Comparison of ENCODE assay signal across 19 cellular contexts in genomic region chr9:126050605-126050990, GRCh38.
DNase-seq lines count a peak whose midpoint lies in the region; ATAC-seq, FAIRE-seq and TF ChIP-seq lines count a peak whose summit lies in the region.
"Had no signal": no experiment of that assay in that cellular context is flagged by ENCODE, and none has a peak within 500 bp of the region (broad histone marks: within the 10 kb centered on the region; RNA-seq: fewer than 3 reads in every experiment).

No MANE protein-coding gene starts in this region.

- TF ChIP-seq POLR2A in heart left ventricle (IDR thresholded peaks at IDR 0.05) (no peak), K562 (conservative IDR thresholded peaks at IDR 0.05) (no peak), HepG2 (IDR thresholded peaks at IDR 0.05; ENCODE audit: insufficient read depth in 1 of 2, low read depth in 2 of 2, low read length in 2 of 2) (no peak), spleen (IDR thresholded peaks at IDR 0.05) (no peak)

- peaks cover 0 to 11% (median 4%) of the 10 kb centered on the region in 12 donors for H3K9me3 ChIP-seq in heart left ventricle
- no peaks in the 10 kb centered on the region for H3K9me3 ChIP-seq in K562 (replicated peaks; ENCODE audit: control insufficient read depth, insufficient read depth, low read depth, low read length)
- peaks cover 7% of the 10 kb centered on the region; the same call in 1 of the 2 replicates for H3K9me3 ChIP-seq in HepG2 (ENCODE audit: low read length)
- H3K9me3 ChIP-seq in spleen: peaks cover 0 to 14% (median 9%) of the 10 kb centered on the region in 8 donors

- POLR2A ChIA-PET in K562 (lab: Yijun Ruan, JAX) (no interaction called here), HepG2 (lab: Yijun Ruan, JAX) (no interaction called here)

- peaks cover 0 to 41% (median 3%) of the 10 kb centered on the region in 9 donors for H3K27me3 ChIP-seq in heart left ventricle
- peaks cover 2 to 44% of the 10 kb centered on the region in 2 experiments; a peak in 3 of 5 replicates for H3K27me3 ChIP-seq in K562 (ENCODE audit: control insufficient read depth in 2 of 2, insufficient read depth in 2 of 2, low read length in 2 of 2)
- H3K27me3 ChIP-seq in HepG2 (ENCODE audit: control insufficient read depth in 1 of 2, insufficient read depth in 2 of 2, low read length in 2 of 2): peaks cover 4 to 5% of the 10 kb centered on the region in 2 experiments; a peak in 1 of 5 replicates
- H3K27me3 ChIP-seq in spleen (replicated peaks in 1 of 7): peaks cover 0 to 55% (median 5%) of the 10 kb centered on the region in 7 donors
- H3K27me3 ChIP-seq: BLaER1 had no signal

- TF ChIP-seq EP300 in K562 (IDR thresholded peaks at IDR 0.05; ENCODE audit: low read length) (no peak), HepG2 (IDR thresholded peaks at IDR 0.05; ENCODE audit: low read depth in 2 of 2, low read length in 2 of 2) (no peak), HepG2 (CRISPR knock-in tag; IDR thresholded peaks at IDR 0.05; ENCODE audit: borderline replicate concordance) (no peak)

- H2AFZ ChIP-seq in K562 (ENCODE audit: low read depth, low read length): no peak overlapping the region
- no peak overlapping the region for H2AFZ ChIP-seq in HepG2 (ENCODE audit: low read length)
- H2AFZ ChIP-seq: GM23338 had no signal

- no peak for TF ChIP-seq RAD21 in K562 (CRISPR knock-in tag; conservative IDR thresholded peaks at IDR 0.05 in 1 of 2, IDR thresholded peaks at IDR 0.05 in 1 of 2)
- TF ChIP-seq RAD21 in HepG2 (CRISPR knock-in tag; IDR thresholded peaks at IDR 0.05): no peak

- H3K4me3 ChIP-seq in heart left ventricle (no peak overlapping the region), K562 (no peak overlapping the region), HepG2 (replicated peaks in 1 of 3; ENCODE audit: insufficient read depth in 1 of 3, low read depth in 2 of 3, low read length in 3 of 3) (no peak overlapping the region), spleen (no peak overlapping the region)
- H3K4me3 ChIP-seq: BLaER1, GM12878, GM23338 had no signal

- ATAC-seq in left cardiac atrium (no peak), heart left ventricle (no peak), K562 (no peak), HepG2 (no peak), GM19328 (IDR thresholded peaks at IDR 0.05; ENCODE audit: unreplicated experiment) (no peak)
- ATAC-seq: CD8-positive, alpha-beta T cell; GM12878 had no signal

- no peaks in the 10 kb centered on the region for H3K9me1 ChIP-seq in K562 (ENCODE audit: control insufficient read depth, insufficient read depth, low read length)

- TF ChIP-seq CTCF in heart left ventricle (IDR thresholded peaks at IDR 0.05) (no peak), K562 (IDR thresholded peaks at IDR 0.05 in 2 of 3, conservative IDR thresholded peaks at IDR 0.05 in 1 of 3; ENCODE audit: insufficient read depth in 2 of 3, low read depth in 1 of 3, low read length in 3 of 3) (no peak), HepG2 (CRISPR knock-in tag; IDR thresholded peaks at IDR 0.05) (no peak), spleen (IDR thresholded peaks at IDR 0.05 in 8 of 11, conservative IDR thresholded peaks at IDR 0.05 in 3 of 11) (no peak)

- no peak overlapping the region for H3K27ac ChIP-seq in heart left ventricle
- no peak overlapping the region for H3K27ac ChIP-seq in K562 (ENCODE audit: extremely low read depth, low read depth, low read length)
- H3K27ac ChIP-seq in HepG2 (ENCODE audit: extremely low read length, insufficient read depth, low read length): no peak overlapping the region
- H3K27ac ChIP-seq in spleen: no peak overlapping the region
- H3K27ac ChIP-seq: BLaER1, HL-60 had no signal

- FAIRE-seq in K562 (lab: Jason Lieb, UNC): no peak
- FAIRE-seq in HepG2 (lab: Jason Lieb, UNC): no peak
- FAIRE-seq: GM12878 had no signal

- DNase-seq in left cardiac atrium (peak; percentile 14), heart left ventricle (no peak), K562 (ENCODE audit: extremely low read depth in 1 of 4, low spot score in 3 of 4) (no peak), HepG2 (ENCODE audit: low spot score) (no peak), spleen (peak; percentile 37), NCI-H1105 treated with DMSO at 0.1 percent for 48 hours (lab: John Stamatoyannopoulos, UW) (no peak), KG1 (lab: John Stamatoyannopoulos, UW) (no peak)
- DNase-seq: CD8-positive, alpha-beta T cell; DMS 273 treated with DMSO at 0.1 percent for 48 hours; DMS53; DND-41; EL; HFFc6; IMR-90 had no signal

- H3K4me1 ChIP-seq in heart left ventricle (no peaks in the 10 kb centered on the region), K562 (replicated peaks in 1 of 2; ENCODE audit: control insufficient read depth in 2 of 2, insufficient read depth in 2 of 2, low read length in 2 of 2) (peaks cover 0 to 3% of the 10 kb centered on the region in 2 experiments; a peak in 1 of 5 replicates), HepG2 (ENCODE audit: insufficient read depth, low read length) (no peaks in the 10 kb centered on the region), spleen (no peaks in the 10 kb centered on the region)
- H3K4me1 ChIP-seq: BLaER1 had no signal

- H3K9ac ChIP-seq in K562 (ENCODE audit: insufficient read depth in 1 of 2, low read depth in 2 of 2, low read length in 2 of 2) (no peak overlapping the region; a peak in 1 of 4 replicates), HepG2 (ENCODE audit: insufficient read depth, low read depth, low read length) (no peak overlapping the region)
- H3K9ac ChIP-seq: BLaER1 had no signal

- BruUV-seq in K562 (replicated peaks; lab: Mats Ljungman, UMichigan): no TSS peak
- BruUV-seq in HepG2 (replicated peaks; lab: Mats Ljungman, UMichigan): no TSS peak

- intact Hi-C loops in left cardiac atrium (cut with DNase I) (no loop called here), heart left ventricle (cut with DNase I) (no loop called here), K562 (cut with micrococcal nuclease) (no loop called here), HepG2 (cut with micrococcal nuclease; ENCODE audit: unreplicated experiment) (loop anchor here (5.0 kb wide), 1 partner anchor 177 kb away; no protein-coding TSS in a partner anchor), spleen (cut with DNase I; ENCODE audit: low total_unique reads) (no loop called here)

- H3K4me2 ChIP-seq in K562 (ENCODE audit: insufficient read depth, low read length) (no peak overlapping the region), HepG2 (ENCODE audit: low read depth, low read length) (no peak overlapping the region)
- H3K4me2 ChIP-seq: BLaER1, GM23338 had no signal

- CTCF ChIA-PET in K562 (lab: Yijun Ruan, JAX; ENCODE audit: low intra/inter-chr PET ratio): no interaction called here
- CTCF ChIA-PET in HepG2 (lab: Yijun Ruan, JAX; ENCODE audit: low intra/inter-chr PET ratio, low total read pairs): interaction anchor here (1.7 kb wide), 1 partner anchor 178 kb away, joined by 6 read pairs; no protein-coding TSS in a partner anchor

- 71 to 79% (median 77%) methylated on average over 9 of the region's 9 CpGs for WGBS in heart left ventricle, 4 donors
- 0% methylated on average over 1 of the region's 9 CpGs for WGBS in K562 (ENCODE audit: insufficient coverage, low coverage, missing lambda C conversion rate)
- WGBS in HepG2 (ENCODE audit: low lambda C conversion rate): 41% methylated on average over 5 of the region's 9 CpGs
- WGBS in spleen, 5 donors: 76 to 86% (median 80%) methylated on average over 9 of the region's 9 CpGs

- no peaks in the 10 kb centered on the region for H3K36me3 ChIP-seq in heart left ventricle
- no peaks in the 10 kb centered on the region for H3K36me3 ChIP-seq in K562 (ENCODE audit: control insufficient read depth, insufficient read depth, low read length)
- H3K36me3 ChIP-seq in HepG2 (replicated peaks in 1 of 2; ENCODE audit: control insufficient read depth in 1 of 2, insufficient read depth in 2 of 2, low read length in 2 of 2): no peaks in the 10 kb centered on the region
- no peaks in the 10 kb centered on the region for H3K36me3 ChIP-seq in spleen
- H3K36me3 ChIP-seq: BLaER1 had no signal

- H3K79me2 ChIP-seq in K562 (ENCODE audit: control insufficient read depth, insufficient read depth, low read length) (no peaks in the 10 kb centered on the region), HepG2 (ENCODE audit: insufficient read depth, low read length) (no peaks in the 10 kb centered on the region)

- H4K20me1 ChIP-seq in K562 (replicated peaks; ENCODE audit: control insufficient read depth, insufficient read depth, low read length) (no peaks in the 10 kb centered on the region; the same call in 1 of the 2 replicates), HepG2 (ENCODE audit: insufficient read depth, low read length) (no peaks in the 10 kb centered on the region)
- H4K20me1 ChIP-seq: BLaER1 had no signal

- in situ Hi-C loops in K562 (cut with MboI): no loop called here
- in situ Hi-C loops in HepG2 (cut with HindIII; ENCODE audit: extremely low pct_ligation_motif_present, low pct_unique_long_range_greater_than_20kb): loop anchor here (10.0 kb wide), 1 partner anchor 174 kb away; no protein-coding TSS in a partner anchor

TF ChIP-seq in K562, 482 proteins besides CTCF, POLR2A, EP300 and RAD21 (continues in another document):
- TF ChIP-seq USF2 (CRISPR knock-in tag; IDR thresholded peaks at IDR 0.05): 0 out of 2 replicates have a peak, but pooled peaks have one; percentile 3
- TF ChIP-seq RBM25 (IDR thresholded peaks at IDR 0.05; ENCODE audit: low read depth, low read length, severe bottlenecking): peak; percentile 11
- TF ChIP-seq MYBL2 (IDR thresholded peaks at IDR 0.05; ENCODE audit: low read depth): no peak
- no peak for TF ChIP-seq MYBL2 (CRISPR knock-in tag; IDR thresholded peaks at IDR 0.05; ENCODE audit: borderline replicate concordance)

TF ChIP-seq in HepG2, 621 proteins besides CTCF, POLR2A, EP300 and RAD21:
- no peak for TF ChIP-seq ZNF768 (CRISPR knock-in tag; IDR thresholded peaks at IDR 0.05)
- TF ChIP-seq ZNF629 (CRISPR knock-in tag; conservative IDR thresholded peaks at IDR 0.05): peak; percentile 66

Comparison
In these comparisons a context has a peak if more than half of its experiments do, and no peak if none do; other contexts are left out.
1. DNase-seq: peak in left cardiac atrium (single experiment) and spleen (single experiment); none in heart left ventricle (0 of 5), K562 (0 of 4), HepG2 (single experiment), NCI-H1105 treated with DMSO at 0.1 percent for 48 hours (single experiment) and KG1 (single experiment).